10 cellular contexts compared by ENCODE assay signal in the genomic region with DNA sequence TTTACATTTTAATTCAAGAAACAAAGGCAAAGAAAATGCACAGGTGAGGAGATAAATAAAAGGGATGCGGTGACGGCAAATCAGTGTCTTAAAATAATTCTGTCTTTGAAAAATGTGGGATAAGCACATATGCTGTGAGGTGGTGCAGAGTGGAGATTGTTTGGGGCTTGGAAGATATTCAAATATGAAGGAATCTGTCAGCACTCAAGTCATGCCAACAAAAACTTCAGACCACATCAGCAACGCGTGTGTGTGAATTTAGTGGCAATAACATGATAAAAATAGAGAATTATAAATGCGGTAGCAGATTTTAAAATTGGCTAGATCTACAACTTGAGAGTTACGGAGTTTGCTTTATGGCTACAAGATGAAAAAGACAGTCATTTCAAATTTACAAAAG.
"Had no signal": no experiment of that assay in that cellular context is flagged by ENCODE, and none has a peak within 500 bp of the region (broad histone marks: within the 10 kb centered on the region; RNA-seq: fewer than 3 reads in every experiment).

No MANE protein-coding gene starts in this region.

- ATAC-seq: HCT116, HepG2 had no signal

- H3K4me1 Mint-ChIP-seq: IgD-negative memory B cell had no signal

- H3K27ac ChIP-seq: GM23248, HL-60 had no signal

- H3K9me3 Mint-ChIP-seq: IgD-negative memory B cell had no signal

- H3K4me3 Mint-ChIP-seq: HFFc6, IgD-negative memory B cell had no signal

- H3K36me3 ChIP-seq: HAP-1 had no signal

- H3K4me3 ChIP-seq: GM23248, HAP-1 had no signal

- H3K27me3 Mint-ChIP-seq: IgD-negative memory B cell had no signal

- DNase-seq: GM23248, GOT3, H7, HFFc6, KBM-7 had no signal

- H3K4me1 ChIP-seq: HAP-1 had no signal

- H3K36me3 Mint-ChIP-seq: IgD-negative memory B cell had no signal

- H3K27ac Mint-ChIP-seq: HFFc6, IgD-negative memory B cell had no signal
